ENCODE assay signal across 1 cellular context in the genomic region with DNA sequence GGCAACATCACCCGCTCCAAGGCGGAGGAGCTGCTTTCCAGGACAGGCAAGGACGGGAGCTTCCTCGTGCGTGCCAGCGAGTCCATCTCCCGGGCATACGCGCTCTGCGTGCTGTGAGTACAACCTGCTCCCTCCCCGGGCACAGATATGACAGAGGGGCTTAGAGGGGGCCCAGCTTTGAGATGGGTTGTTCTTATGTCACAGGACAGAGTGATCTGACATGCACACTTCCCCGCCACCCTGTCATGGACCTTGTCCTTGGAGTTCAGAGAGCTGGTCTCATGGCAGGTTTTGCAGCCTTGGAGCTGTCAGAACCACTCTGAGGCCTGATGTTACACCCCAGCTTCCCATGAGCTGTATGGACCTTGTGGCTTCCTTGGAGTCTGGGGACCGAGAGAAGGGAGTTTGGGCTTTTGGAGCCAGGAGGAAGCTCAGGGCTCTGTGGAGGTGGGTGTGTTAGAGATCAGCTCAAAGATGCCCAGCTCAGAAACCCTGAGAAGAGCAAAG.
TF ChIP-seq lines count a peak whose summit lies in the region.

No MANE protein-coding gene starts in this region.

TF ChIP-seq in HepG2, 621 proteins besides CTCF, POLR2A, EP300 and RAD21 (continued from another document and continues in another):
- TF ChIP-seq, protein P1, sequence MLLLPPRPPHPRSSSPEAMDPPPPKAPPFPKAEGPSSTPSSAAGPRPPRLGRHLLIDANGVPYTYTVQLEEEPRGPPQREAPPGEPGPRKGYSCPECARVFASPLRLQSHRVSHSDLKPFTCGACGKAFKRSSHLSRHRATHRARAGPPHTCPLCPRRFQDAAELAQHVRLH (CRISPR knock-in tag; IDR thresholded peaks at IDR 0.05; ENCODE audit: borderline replicate concordance, low read depth) = 0 out of 2 replicates have a peak, but pooled peaks have one; percentile 4
- no peak for TF ChIP-seq ZNF773 (CRISPR knock-in tag; IDR thresholded peaks at IDR 0.05; ENCODE audit: borderline replicate concordance)
- peak; percentile 94 for TF ChIP-seq ZFP41 (CRISPR knock-in tag; IDR thresholded peaks at IDR 0.05; ENCODE audit: borderline replicate concordance)
- no peak for TF ChIP-seq ZNF652 (CRISPR knock-in tag; IDR thresholded peaks at IDR 0.05; ENCODE audit: borderline replicate concordance, low read depth)
- peak; percentile 83; the same call in 1 of the 2 replicates for TF ChIP-seq ZNF44 (CRISPR knock-in tag; IDR thresholded peaks at IDR 0.05)
- TF ChIP-seq, protein P2, sequence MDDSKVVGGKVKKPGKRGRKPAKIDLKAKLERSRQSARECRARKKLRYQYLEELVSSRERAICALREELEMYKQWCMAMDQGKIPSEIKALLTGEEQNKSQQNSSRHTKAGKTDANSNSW (CRISPR knock-in tag; IDR thresholded peaks at IDR 0.05; ENCODE audit: borderline replicate concordance) = peak; percentile 59; the same call in 1 of the 2 replicates
- no peak for TF ChIP-seq KDM3A (CRISPR knock-in tag; IDR thresholded peaks at IDR 0.05; ENCODE audit: low read depth)
- no peak for TF ChIP-seq NPAS2 (CRISPR knock-in tag; IDR thresholded peaks at IDR 0.05; ENCODE audit: borderline replicate concordance)
- peak; percentile 18; the same call in 1 of the 2 replicates for TF ChIP-seq ESRRA (CRISPR knock-in tag; IDR thresholded peaks at IDR 0.05; ENCODE audit: low read depth)
- TF ChIP-seq ZNF574 (CRISPR knock-in tag; IDR thresholded peaks at IDR 0.05) = no peak; the same call in 1 of the 2 replicates
- TF ChIP-seq, protein P3, sequence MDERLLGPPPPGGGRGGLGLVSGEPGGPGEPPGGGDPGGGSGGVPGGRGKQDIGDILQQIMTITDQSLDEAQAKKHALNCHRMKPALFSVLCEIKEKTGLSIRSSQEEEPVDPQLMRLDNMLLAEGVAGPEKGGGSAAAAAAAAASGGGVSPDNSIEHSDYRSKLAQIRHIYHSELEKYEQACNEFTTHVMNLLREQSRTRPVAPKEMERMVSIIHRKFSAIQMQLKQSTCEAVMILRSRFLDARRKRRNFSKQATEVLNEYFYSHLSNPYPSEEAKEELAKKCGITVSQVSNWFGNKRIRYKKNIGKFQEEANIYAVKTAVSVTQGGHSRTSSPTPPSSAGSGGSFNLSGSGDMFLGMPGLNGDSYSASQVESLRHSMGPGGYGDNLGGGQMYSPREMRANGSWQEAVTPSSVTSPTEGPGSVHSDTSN (CRISPR knock-in tag; IDR thresholded peaks at IDR 0.05) = no peak
- TF ChIP-seq PHF8 (CRISPR knock-in tag; IDR thresholded peaks at IDR 0.05) = peak; percentile 20; the same call in 1 of the 2 replicates
- TF ChIP-seq ZNF331 (CRISPR knock-in tag; IDR thresholded peaks at IDR 0.05) = no peak
- TF ChIP-seq ZIK1 (CRISPR knock-in tag; IDR thresholded peaks at IDR 0.05; ENCODE audit: borderline replicate concordance, low read depth) = no peak
- no peak for TF ChIP-seq CEBPB (IDR thresholded peaks at IDR 0.05; ENCODE audit: borderline replicate concordance, low read depth, low read length)
- 0 out of 2 replicates have a peak, but pooled peaks have one; percentile 25 for TF ChIP-seq HOXA9 (CRISPR knock-in tag; IDR thresholded peaks at IDR 0.05; ENCODE audit: borderline replicate concordance)
- TF ChIP-seq NCOR1 (IDR thresholded peaks at IDR 0.05; ENCODE audit: borderline replicate concordance, low read length) = no peak; the same call in 1 of the 2 replicates
- TF ChIP-seq ZMYM3 (CRISPR knock-in tag; IDR thresholded peaks at IDR 0.05) = no peak; the same call in 1 of the 2 replicates
- peak; percentile 10; the same call in 1 of the 2 replicates for TF ChIP-seq PITX1 (CRISPR knock-in tag; IDR thresholded peaks at IDR 0.05)
- TF ChIP-seq FOXA1 (IDR thresholded peaks at IDR 0.05) = no peak
- TF ChIP-seq FOXA1 (CRISPR knock-in tag; IDR thresholded peaks at IDR 0.05) = 0 out of 2 replicates have a peak, but pooled peaks have one; percentile 20
- 0 out of 2 replicates have a peak, but pooled peaks have one; percentile 44 for TF ChIP-seq ZMAT3 (CRISPR knock-in tag; conservative IDR thresholded peaks at IDR 0.05)
- TF ChIP-seq DR1 (CRISPR knock-in tag; IDR thresholded peaks at IDR 0.05) = no peak; the same call in 1 of the 2 replicates
- TF ChIP-seq, protein P4, sequence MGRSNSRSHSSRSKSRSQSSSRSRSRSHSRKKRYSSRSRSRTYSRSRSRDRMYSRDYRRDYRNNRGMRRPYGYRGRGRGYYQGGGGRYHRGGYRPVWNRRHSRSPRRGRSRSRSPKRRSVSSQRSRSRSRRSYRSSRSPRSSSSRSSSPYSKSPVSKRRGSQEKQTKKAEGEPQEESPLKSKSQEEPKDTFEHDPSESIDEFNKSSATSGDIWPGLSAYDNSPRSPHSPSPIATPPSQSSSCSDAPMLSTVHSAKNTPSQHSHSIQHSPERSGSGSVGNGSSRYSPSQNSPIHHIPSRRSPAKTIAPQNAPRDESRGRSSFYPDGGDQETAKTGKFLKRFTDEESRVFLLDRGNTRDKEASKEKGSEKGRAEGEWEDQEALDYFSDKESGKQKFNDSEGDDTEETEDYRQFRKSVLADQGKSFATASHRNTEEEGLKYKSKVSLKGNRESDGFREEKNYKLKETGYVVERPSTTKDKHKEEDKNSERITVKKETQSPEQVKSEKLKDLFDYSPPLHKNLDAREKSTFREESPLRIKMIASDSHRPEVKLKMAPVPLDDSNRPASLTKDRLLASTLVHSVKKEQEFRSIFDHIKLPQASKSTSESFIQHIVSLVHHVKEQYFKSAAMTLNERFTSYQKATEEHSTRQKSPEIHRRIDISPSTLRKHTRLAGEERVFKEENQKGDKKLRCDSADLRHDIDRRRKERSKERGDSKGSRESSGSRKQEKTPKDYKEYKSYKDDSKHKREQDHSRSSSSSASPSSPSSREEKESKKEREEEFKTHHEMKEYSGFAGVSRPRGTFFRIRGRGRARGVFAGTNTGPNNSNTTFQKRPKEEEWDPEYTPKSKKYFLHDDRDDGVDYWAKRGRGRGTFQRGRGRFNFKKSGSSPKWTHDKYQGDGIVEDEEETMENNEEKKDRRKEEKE (IDR thresholded peaks at IDR 0.05) = no peak
- no peak for TF ChIP-seq ZFP90 (CRISPR knock-in tag; IDR thresholded peaks at IDR 0.05; ENCODE audit: borderline replicate concordance)
- no peak for TF ChIP-seq NFKBIZ (CRISPR knock-in tag; IDR thresholded peaks at IDR 0.05)
- no peak for TF ChIP-seq ZNF556 (CRISPR knock-in tag; IDR thresholded peaks at IDR 0.05; ENCODE audit: borderline replicate concordance)
- TF ChIP-seq ZHX2 (IDR thresholded peaks at IDR 0.05; ENCODE audit: low read depth) = 0 out of 2 replicates have a peak, but pooled peaks have one; percentile 3
- TF ChIP-seq ZHX2 (CRISPR knock-in tag; IDR thresholded peaks at IDR 0.05; ENCODE audit: borderline replicate concordance) = no peak
- no peak for TF ChIP-seq ZBTB1 (CRISPR knock-in tag; IDR thresholded peaks at IDR 0.05; ENCODE audit: borderline replicate concordance)
- no peak for TF ChIP-seq MED1 (CRISPR knock-in tag; IDR thresholded peaks at IDR 0.05)
- TF ChIP-seq ZFP36L1 (CRISPR knock-in tag; IDR thresholded peaks at IDR 0.05) = no peak
- no peak for TF ChIP-seq ZNF235 (CRISPR knock-in tag; IDR thresholded peaks at IDR 0.05; ENCODE audit: borderline replicate concordance)
- TF ChIP-seq ZBTB20 (CRISPR knock-in tag; IDR thresholded peaks at IDR 0.05; ENCODE audit: borderline replicate concordance, low read depth) = 0 out of 2 replicates have a peak, but pooled peaks have one; percentile 12
- TF ChIP-seq, protein P5, sequence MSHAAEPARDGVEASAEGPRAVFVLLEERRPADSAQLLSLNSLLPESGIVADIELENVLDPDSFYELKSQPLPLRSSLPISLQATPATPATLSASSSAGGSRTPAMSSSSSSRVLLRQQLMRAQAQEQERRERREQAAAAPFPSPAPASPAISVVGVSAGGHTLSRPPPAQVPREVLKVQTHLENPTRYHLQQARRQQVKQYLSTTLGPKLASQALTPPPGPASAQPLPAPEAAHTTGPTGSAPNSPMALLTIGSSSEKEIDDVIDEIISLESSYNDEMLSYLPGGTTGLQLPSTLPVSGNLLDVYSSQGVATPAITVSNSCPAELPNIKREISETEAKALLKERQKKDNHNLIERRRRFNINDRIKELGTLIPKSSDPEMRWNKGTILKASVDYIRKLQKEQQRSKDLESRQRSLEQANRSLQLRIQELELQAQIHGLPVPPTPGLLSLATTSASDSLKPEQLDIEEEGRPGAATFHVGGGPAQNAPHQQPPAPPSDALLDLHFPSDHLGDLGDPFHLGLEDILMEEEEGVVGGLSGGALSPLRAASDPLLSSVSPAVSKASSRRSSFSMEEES (CRISPR knock-in tag; IDR thresholded peaks at IDR 0.05) = no peak
- no peak for TF ChIP-seq NONO (IDR thresholded peaks at IDR 0.05)
- TF ChIP-seq NONO (CRISPR knock-in tag; conservative IDR thresholded peaks at IDR 0.05) = 0 out of 2 replicates have a peak, but pooled peaks have one; percentile 64
